19 cellular contexts compared by ENCODE assay signal in the genomic region with DNA sequence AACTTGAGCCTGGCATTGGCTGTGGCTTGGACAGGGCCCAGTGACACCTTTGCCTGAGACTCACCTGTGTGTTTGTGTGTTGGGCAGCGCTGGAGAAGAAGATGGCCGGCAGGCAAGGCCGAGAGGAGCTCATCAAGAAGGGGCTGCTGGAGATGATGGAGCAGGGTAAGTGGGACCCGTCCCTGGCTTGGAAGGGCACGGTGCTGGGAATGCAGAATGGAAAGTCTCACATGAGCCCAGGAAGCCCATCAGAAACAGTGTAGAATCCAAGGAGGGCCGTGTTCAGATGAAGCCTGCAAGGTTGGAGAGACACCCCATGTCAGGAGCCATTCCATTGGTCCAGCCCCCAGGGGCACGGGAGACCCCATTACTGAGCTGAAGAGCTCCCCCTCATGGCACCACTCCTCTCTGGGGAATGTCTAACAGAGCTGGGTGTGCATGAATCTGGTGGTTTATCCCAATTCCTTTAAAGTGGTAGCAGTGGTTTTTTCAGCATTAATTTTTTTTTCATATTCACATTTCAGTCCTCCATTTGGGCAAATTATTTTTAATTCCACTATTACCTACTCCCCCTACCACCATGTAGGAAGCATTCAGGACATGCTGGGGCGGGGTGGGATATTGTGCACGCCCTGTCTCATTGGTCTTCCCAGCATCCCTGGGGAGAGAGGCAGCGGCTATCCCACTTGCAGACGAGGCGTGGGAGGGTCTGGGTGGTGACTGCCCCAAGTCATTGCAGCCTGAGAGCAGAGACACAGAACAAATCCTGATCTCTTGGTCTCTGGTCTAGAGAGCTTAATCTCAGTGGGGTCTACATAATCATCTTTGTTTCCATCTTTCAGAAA.
"Had no signal": no experiment of that assay in that cellular context is flagged by ENCODE, and none has a peak within 500 bp of the region (broad histone marks: within the 10 kb centered on the region; RNA-seq: fewer than 3 reads in every experiment).

No MANE protein-coding gene starts in this region.

- H3K9me3 Mint-ChIP-seq: activated B cell treated with CpG ODN at 0.5 μM for 24 hours; activated CD4-positive, alpha-beta T cell treated with anti-CD3 and anti-CD28 coated beads, Interleukin-2, amount 10 ng/mL, durations not matched to agents 24 days and 14 days; activated naive CD4-positive, alpha-beta T cell treated with anti-CD3 and anti-CD28 coated beads for 36 hours; activated T-cell treated with anti-CD3 and anti-CD28 coated beads, Interleukin-2, amount 50 U/mL, for 24 hours; brain; immature natural killer cell; stimulated activated memory B cell treated with anti-CD40 and anti-IgM and Interleukin-4, amounts not matched to agents 10 μg/mL and 1 μg/mL and 100 μg/mL, for 72 hours; T-helper 2 cell treated with Interferon-gamma antibody and Interleukin-4, amounts not matched to agents 5 μg/mL and 100 μg/mL, for 36 hours had no signal

- H3K27me3 ChIP-seq: colonic mucosa had no signal

- H3K4me1 ChIP-seq: colonic mucosa, gastrocnemius medialis, parathyroid adenoma had no signal

- ATAC-seq: activated CD8-positive, alpha-beta T cell treated with anti-CD3 and anti-CD28 coated beads, Interleukin-2, amount 10 ng/mL, durations not matched to agents 7 days and 5 days; gastrocnemius medialis; left ventricle myocardium superior; stimulated activated memory B cell treated with anti-CD40 and anti-IgM and Interleukin-4, amounts not matched to agents 10 μg/mL and 1 μg/mL and 100 μg/mL, for 72 hours had no signal

- H2AFZ ChIP-seq: parathyroid adenoma had no signal

- H3K4me3 Mint-ChIP-seq: activated B cell treated with CpG ODN at 0.5 μM for 24 hours; activated CD4-positive, alpha-beta T cell treated with anti-CD3 and anti-CD28 coated beads, Interleukin-2, amount 10 ng/mL, durations not matched to agents 24 days and 14 days; activated CD8-positive, alpha-beta T cell treated with anti-CD3 and anti-CD28 coated beads, Interleukin-2, amount 10 ng/mL, durations not matched to agents 7 days and 5 days; activated naive CD4-positive, alpha-beta T cell treated with anti-CD3 and anti-CD28 coated beads for 36 hours; activated T-cell treated with anti-CD3 and anti-CD28 coated beads, Interleukin-2, amount 50 U/mL, for 24 hours; brain; immature natural killer cell; stimulated activated memory B cell treated with anti-CD40 and anti-IgM and Interleukin-4, amounts not matched to agents 10 μg/mL and 1 μg/mL and 100 μg/mL, for 72 hours; T-helper 2 cell treated with Interferon-gamma antibody and Interleukin-4, amounts not matched to agents 5 μg/mL and 100 μg/mL, for 36 hours had no signal

- H3K9ac ChIP-seq: parathyroid adenoma had no signal

- H3K27ac ChIP-seq: colonic mucosa, gastrocnemius medialis, neutrophil, parathyroid adenoma had no signal

- H3K27ac Mint-ChIP-seq: activated B cell treated with CpG ODN at 0.5 μM for 24 hours; activated CD4-positive, alpha-beta T cell treated with anti-CD3 and anti-CD28 coated beads, Interleukin-2, amount 10 ng/mL, durations not matched to agents 24 days and 14 days; activated CD8-positive, alpha-beta T cell treated with anti-CD3 and anti-CD28 coated beads, Interleukin-2, amount 10 ng/mL, durations not matched to agents 7 days and 5 days; activated naive CD4-positive, alpha-beta T cell treated with anti-CD3 and anti-CD28 coated beads for 36 hours; activated T-cell treated with anti-CD3 and anti-CD28 coated beads, Interleukin-2, amount 50 U/mL, for 24 hours; immature natural killer cell; stimulated activated memory B cell treated with anti-CD40 and anti-IgM and Interleukin-4, amounts not matched to agents 10 μg/mL and 1 μg/mL and 100 μg/mL, for 72 hours; T-helper 2 cell treated with Interferon-gamma antibody and Interleukin-4, amounts not matched to agents 5 μg/mL and 100 μg/mL, for 36 hours had no signal

- H3K4me1 Mint-ChIP-seq: activated CD4-positive, alpha-beta T cell treated with anti-CD3 and anti-CD28 coated beads, Interleukin-2, amount 10 ng/mL, durations not matched to agents 24 days and 14 days; immature natural killer cell had no signal

- H3K36me3 ChIP-seq: colonic mucosa, gastrocnemius medialis, neutrophil had no signal

- H3K4me3 ChIP-seq: colonic mucosa, gastrocnemius medialis had no signal

- DNase-seq: activated B cell treated with CpG ODN at 0.5 μM for 24 hours; activated CD4-positive, alpha-beta T cell treated with anti-CD3 and anti-CD28 coated beads, Interleukin-2, amount 10 ng/mL, durations not matched to agents 24 days and 14 days; activated CD8-positive, alpha-beta T cell treated with anti-CD3 and anti-CD28 coated beads, Interleukin-2, amount 10 ng/mL, durations not matched to agents 7 days and 5 days; activated naive CD4-positive, alpha-beta T cell treated with anti-CD3 and anti-CD28 coated beads for 36 hours; activated T-cell treated with anti-CD3 and anti-CD28 coated beads, Interleukin-2, amount 50 U/mL, for 24 hours; central memory CD4-positive, alpha-beta T cell; colonic mucosa; erythroblast; gastrocnemius medialis; head of caudate nucleus; immature natural killer cell; kidney glomerular epithelial cell; left ventricle myocardium superior; stimulated activated CD4-positive, alpha-beta T cell treated with anti-CD3 and anti-CD28 coated beads, Interleukin-4, amount 100 ng/mL, for 4 hours had no signal

- H3K79me2 ChIP-seq: parathyroid adenoma had no signal

- H3K36me3 Mint-ChIP-seq: brain; immature natural killer cell; stimulated activated memory B cell treated with anti-CD40 and anti-IgM and Interleukin-4, amounts not matched to agents 10 μg/mL and 1 μg/mL and 100 μg/mL, for 72 hours had no signal

- H3K9me3 ChIP-seq: colonic mucosa, gastrocnemius medialis, neutrophil had no signal
